Comparison of ENCODE assay signal across 1 cellular context in genomic region chr1:153711006-153711405, GRCh38.
TF ChIP-seq lines count a peak whose summit lies in the region.

No MANE protein-coding gene starts in this region.

TF ChIP-seq in K562, 482 proteins besides CTCF, POLR2A, EP300 and RAD21:
- TF ChIP-seq TCF7 (IDR thresholded peaks at IDR 0.05; ENCODE audit: borderline replicate concordance) (no peak), CBX5 (IDR thresholded peaks at IDR 0.05; ENCODE audit: borderline replicate concordance, low read depth) (no peak), ZBTB49 (CRISPR knock-in tag; IDR thresholded peaks at IDR 0.05; ENCODE audit: borderline replicate concordance) (no peak), ELK1 (CRISPR knock-in tag; IDR thresholded peaks at IDR 0.05) (no peak), DLX4 (CRISPR knock-in tag; IDR thresholded peaks at IDR 0.05) (no peak), ZNF696 (CRISPR knock-in tag; conservative IDR thresholded peaks at IDR 0.05) (no peak), TEAD4 (IDR thresholded peaks at IDR 0.05; ENCODE audit: low read length) (no peak), TEAD4 (CRISPR knock-in tag; IDR thresholded peaks at IDR 0.05; ENCODE audit: borderline replicate concordance) (no peak), ZNF318 (IDR thresholded peaks at IDR 0.05; ENCODE audit: borderline replicate concordance in 1 of 2, low read depth in 1 of 2) (no peak), HDAC3 (IDR thresholded peaks at IDR 0.05; ENCODE audit: borderline replicate concordance, partially characterized antibody) (no peak), ZNF263 (CRISPR knock-in tag; IDR thresholded peaks at IDR 0.05; ENCODE audit: borderline replicate concordance) (no peak), RBM25 (IDR thresholded peaks at IDR 0.05; ENCODE audit: low read depth, low read length, severe bottlenecking) (no peak), HNRNPH1 (optimal IDR thresholded peaks at IDR 0.05; ENCODE audit: low read depth, low read length) (no peak), ZNF778 (CRISPR knock-in tag; IDR thresholded peaks at IDR 0.05) (no peak), TAF1 (IDR thresholded peaks at IDR 0.05; ENCODE audit: control insufficient read depth, extremely low read depth, insufficient read depth, low read length, severe bottlenecking) (no peak), SNIP1 (IDR thresholded peaks at IDR 0.05; ENCODE audit: low read depth) (no peak)
- TF ChIP-seq, protein P1, sequence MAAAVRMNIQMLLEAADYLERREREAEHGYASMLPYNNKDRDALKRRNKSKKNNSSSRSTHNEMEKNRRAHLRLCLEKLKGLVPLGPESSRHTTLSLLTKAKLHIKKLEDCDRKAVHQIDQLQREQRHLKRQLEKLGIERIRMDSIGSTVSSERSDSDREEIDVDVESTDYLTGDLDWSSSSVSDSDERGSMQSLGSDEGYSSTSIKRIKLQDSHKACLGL (CRISPR knock-in tag; IDR thresholded peaks at IDR 0.05; ENCODE audit: borderline replicate concordance, poor library complexity, severe bottlenecking): no peak
